In the genomic region with DNA sequence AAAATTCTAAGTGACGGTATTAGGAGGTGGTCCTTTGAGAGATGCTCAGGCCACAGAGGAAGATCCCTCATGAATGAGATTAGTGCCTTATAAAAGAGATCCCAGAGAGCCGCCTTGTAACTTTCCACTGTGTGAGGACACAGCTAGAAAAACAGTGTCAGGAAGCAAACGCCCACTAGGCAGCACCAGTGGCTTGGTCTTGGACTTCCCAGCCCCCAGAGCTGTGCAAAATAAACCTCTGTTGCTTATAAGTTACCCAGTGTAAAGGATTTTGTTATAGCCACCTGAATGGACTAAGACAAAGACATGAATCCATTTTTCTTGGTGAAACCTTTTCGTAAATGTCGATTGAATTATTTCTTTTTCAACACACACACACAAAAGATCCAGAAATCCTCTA, we compare ENCODE assay signal across 27 cellular contexts.
"Had no signal": no experiment of that assay in that cellular context is flagged by ENCODE, and none has a peak within 500 bp of the region (broad histone marks: within the 10 kb centered on the region; RNA-seq: fewer than 3 reads in every experiment).

No MANE protein-coding gene starts in this region.

- H3K27me3 ChIP-seq: stomach, suprapubic skin, testis, thyroid gland, tibial artery, tibial nerve, transverse colon, upper lobe of left lung, upper lobe of right lung, uterus, vagina had no signal

- H3K4me3 ChIP-seq: stomach, suprapubic skin, testis, thoracic aorta, thyroid gland, tibial artery, tibial nerve, transverse colon, upper lobe of left lung, upper lobe of right lung, uterus, vagina had no signal

- DNase-seq: stimulated activated CD4-positive, alpha-beta T cell treated with anti-CD3 and anti-CD28 coated beads, Interleukin-2, amount 100 ng/mL, for 48 hours; stimulated activated CD4-positive, alpha-beta T cell treated with anti-CD3 and anti-CD28 coated beads, Interleukin-4, amount 100 ng/mL, for 1 hour; stimulated activated CD4-positive, alpha-beta T cell treated with anti-CD3 and anti-CD28 coated beads, Interleukin-4, amount 100 ng/mL, for 24 hours; stimulated activated CD4-positive, alpha-beta T cell treated with anti-CD3 and anti-CD28 coated beads, Interleukin-4, amount 100 ng/mL, for 4 hours; stimulated activated CD8-positive, alpha-beta memory T cell treated with anti-CD3 and anti-CD28 coated beads, Interleukin-4, amount 100 ng/mL, for 48 hours; stimulated activated naive B cell treated with anti-CD40 and anti-IgM and Interleukin-4, amounts not matched to agents 10 μg/mL and 1 μg/mL and 100 μg/mL, for 72 hours; stimulated activated naive CD4-positive, alpha-beta T cell; stimulated activated naive CD4-positive, alpha-beta T cell treated with Interleukin-2 at 50 U/mL for 16 hours; stimulated activated naive CD8-positive, alpha-beta T cell treated with anti-CD3 and anti-CD28 coated beads, Interleukin-15, amount 100 ng/mL, for 72 hours; stimulated activated naive CD8-positive, alpha-beta T cell treated with anti-CD3 and anti-CD28 coated beads, Interleukin-15, Interleukin-2, amounts not matched to agents 100 U/mL and 50 U/mL, for 24 hours; stomach; substantia nigra; testis; thyroid gland; tibial artery; transverse colon; trophoblast cell; upper lobe of left lung; upper lobe of right lung; uterus had no signal

- H3K4me1 ChIP-seq: stomach, suprapubic skin, testis, thyroid gland, tibial artery, tibial nerve, transverse colon, upper lobe of left lung, upper lobe of right lung, uterus, vagina had no signal

- FAIRE-seq: urothelium cell line had no signal

- H3K27ac ChIP-seq: stomach, suprapubic skin, testis, thoracic aorta, thyroid gland, tibial artery, tibial nerve, transverse colon, upper lobe of left lung, upper lobe of right lung, uterus, vagina had no signal

- H3K36me3 ChIP-seq: stomach, suprapubic skin, thoracic aorta, thyroid gland, tibial artery, tibial nerve, transverse colon, upper lobe of left lung, upper lobe of right lung, uterus, vagina had no signal

- ATAC-seq: stimulated activated effector memory CD8-positive, alpha-beta T cell treated with anti-CD3 and anti-CD28 coated beads, Interleukin-12 subunit alpha, Interleukin-12 subunit beta, amount 100 ng/mL, for 72 hours; stimulated activated memory B cell treated with anti-CD40 and anti-IgM and Interleukin-4, amounts not matched to agents 10 μg/mL and 1 μg/mL and 100 μg/mL, for 72 hours; stimulated activated naive B cell treated with anti-CD40 and anti-IgM and Interleukin-4, amounts not matched to agents 10 μg/mL and 1 μg/mL and 100 μg/mL, for 72 hours; stimulated activated naive CD8-positive, alpha-beta T cell treated with anti-CD3 and anti-CD28 coated beads, Interleukin-15, amount 100 ng/mL, for 72 hours; stimulated activated naive CD8-positive, alpha-beta T cell treated with anti-CD3 and anti-CD28 coated beads, Interleukin-15, Interleukin-2, amounts not matched to agents 100 U/mL and 50 U/mL, for 24 hours; upper lobe of right lung had no signal

- H3K9me3 ChIP-seq: testis, thyroid gland, transverse colon, upper lobe of right lung, uterus, vagina had no signal
